10 cellular contexts compared by ENCODE assay signal in genomic region chr15:87619161-87619960, GRCh38.
DNase-seq lines count a peak whose midpoint lies in the region; ATAC-seq and TF ChIP-seq lines count a peak whose summit lies in the region.
"Had no signal": no experiment of that assay in that cellular context is flagged by ENCODE, and none has a peak within 500 bp of the region (broad histone marks: within the 10 kb centered on the region; RNA-seq: fewer than 3 reads in every experiment).

No MANE protein-coding gene starts in this region.

- no peaks in the 10 kb centered on the region for H3K27me3 ChIP-seq in endodermal cell (ENCODE audit: control insufficient read depth, insufficient read depth, low read length, poor library complexity, severe bottlenecking)

- 89 to 93% methylated on average over 5 to 9 of the region's 9 CpGs for WGBS in endodermal cell (ENCODE audit: insufficient coverage in 1 of 2, insufficient read length in 1 of 2), 2 experiments

- no peak overlapping the region for H3K27ac Mint-ChIP-seq in endodermal cell

- no peak overlapping the region for H3K9ac ChIP-seq in endodermal cell (ENCODE audit: extremely low read depth, low read length, poor library complexity, severe bottlenecking)

- no peak for TF ChIP-seq CTCF in endodermal cell (conservative IDR thresholded peaks at IDR 0.05)

- no peaks in the 10 kb centered on the region for H3K9me3 Mint-ChIP-seq in endodermal cell

- H3K4me3 Mint-ChIP-seq in endodermal cell = no peak overlapping the region

- DNase-seq in AG20443 (ENCODE audit: low spot score) (peak; percentile 66), MV-4-11 (lab: John Stamatoyannopoulos, UW) (peak; percentile 59), endodermal cell (peak; percentile 45), myocyte (ENCODE audit: low read depth) (peak; percentile 15), D341Med (ENCODE audit: low spot score) (no peak)
- DNase-seq: activated naive CD4-positive, alpha-beta T cell; DMS79 treated with DMSO at 0.1 percent for 48 hours had no signal

- ATAC-seq in GM18520 (IDR thresholded peaks at IDR 0.05; ENCODE audit: unreplicated experiment) (no peak), HG03354 (IDR thresholded peaks at IDR 0.05; ENCODE audit: poor library complexity, severe bottlenecking, unreplicated experiment) (no peak), HG03025 (IDR thresholded peaks at IDR 0.05; ENCODE audit: low FRiP score, unreplicated experiment) (no peak)

- peaks cover 2% of the 10 kb centered on the region for H3K27me3 Mint-ChIP-seq in endodermal cell (ENCODE audit: insufficient read depth)

- no peaks in the 10 kb centered on the region for H3K36me3 ChIP-seq in endodermal cell (ENCODE audit: control insufficient read depth, insufficient read depth, low read length)

- no peaks in the 10 kb centered on the region for H3K36me3 Mint-ChIP-seq in endodermal cell (ENCODE audit: low read depth)

- H3K4me3 ChIP-seq in endodermal cell (ENCODE audit: low read length) = no peak overlapping the region

- H3K27ac ChIP-seq in endodermal cell (ENCODE audit: low read depth, low read length) = no peak overlapping the region

- H3K4me1 Mint-ChIP-seq in endodermal cell = peaks cover 7% of the 10 kb centered on the region

- H3K9me3 ChIP-seq in endodermal cell (ENCODE audit: control insufficient read depth, low read length) = no peaks in the 10 kb centered on the region

- no peaks in the 10 kb centered on the region for H3K4me1 ChIP-seq in endodermal cell (ENCODE audit: control insufficient read depth, insufficient read depth, low read length)
